ENCODE assay signal across 10 cellular contexts in the genomic region with DNA sequence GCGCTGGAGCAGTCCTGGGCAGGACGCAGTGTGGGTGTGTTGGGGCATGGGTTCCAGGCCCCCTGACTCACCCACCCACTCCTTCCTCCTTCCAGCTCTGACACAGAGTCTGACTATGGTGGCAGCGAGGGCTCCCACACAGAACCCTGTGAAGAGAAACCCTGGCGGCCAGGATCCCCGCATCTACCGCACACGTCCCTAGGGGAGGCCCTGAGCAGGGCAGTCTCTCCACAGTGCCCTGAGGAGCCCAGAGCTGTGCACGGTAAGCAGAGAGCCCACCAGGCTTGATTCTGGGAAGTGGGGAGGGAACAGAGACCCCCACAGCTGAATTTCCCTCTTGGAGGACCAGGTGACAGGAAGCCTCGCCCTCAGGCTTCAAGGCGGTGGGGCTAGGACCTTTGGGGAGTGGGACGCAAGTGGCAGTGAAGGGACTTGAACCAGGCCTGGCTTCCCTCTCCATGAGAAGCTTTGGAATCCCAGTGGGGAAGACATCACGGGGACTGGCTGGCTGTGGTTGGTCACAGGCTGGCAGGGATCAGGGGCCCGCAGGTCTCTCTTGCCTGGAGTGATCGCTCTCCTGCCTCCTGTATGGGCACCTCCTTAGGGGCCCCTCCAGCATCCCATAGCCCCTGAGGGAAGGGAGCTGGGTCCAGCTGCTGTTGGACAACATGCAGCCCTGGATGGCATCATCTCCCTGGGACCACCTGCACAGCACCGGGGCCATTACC.
DNase-seq lines count a peak whose midpoint lies in the region; ATAC-seq and TF ChIP-seq lines count a peak whose summit lies in the region.
"Had no signal": no experiment of that assay in that cellular context is flagged by ENCODE, and none has a peak within 500 bp of the region (broad histone marks: within the 10 kb centered on the region; RNA-seq: fewer than 3 reads in every experiment).

No MANE protein-coding gene starts in this region.

- H3K4me2 ChIP-seq in SK-N-SH = peak overlapping the region; percentile 10; the same call in 1 of the 2 replicates
- no peak overlapping the region for H3K4me2 ChIP-seq in hepatocyte
- no peak overlapping the region for H3K4me2 ChIP-seq in Karpas-422 (ENCODE audit: low read depth, low read length, poor library complexity, severe bottlenecking)

- H3F3A ChIP-seq in SK-N-SH (replicated peaks; ENCODE audit: insufficient read depth) = peaks cover 49% of the 10 kb centered on the region

- DNase-seq in SK-N-SH (peak; percentile 9), RWPE2 (ENCODE audit: low spot score) (no peak), hepatocyte (ENCODE audit: low spot score) (no peak), Karpas-422 (no peak)
- peak; percentile 31 for DNase-seq in stimulated activated CD4-positive, alpha-beta T cell treated with anti-CD3 and anti-CD28 coated beads, Interleukin-4, amount 100 ng/mL, for 24 hours
- DNase-seq: DMS 273 treated with DMSO at 0.1 percent for 48 hours had no signal

- no peaks in the 10 kb centered on the region for H3K9me3 ChIP-seq in SK-N-SH
- no peaks in the 10 kb centered on the region for H3K9me3 ChIP-seq in RWPE2 (ENCODE audit: severe bottlenecking)
- H3K9me3 ChIP-seq in hepatocyte (ENCODE audit: low read depth) = no peaks in the 10 kb centered on the region
- H3K9me3 ChIP-seq in Karpas-422 (ENCODE audit: low read length) = no peaks in the 10 kb centered on the region

- CTCF ChIA-PET in SK-N-SH (lab: Yijun Ruan, JAX) = interaction anchor here (0.5 to 19.2 kb wide), 58 partner anchors 9 to 1167 kb away, joined by 3 to 488 read pairs (median 4); no protein-coding TSS in a partner anchor

- H2AFZ ChIP-seq in SK-N-SH (ENCODE audit: low read depth) (no peak overlapping the region), hepatocyte (no peak overlapping the region), Karpas-422 (ENCODE audit: low read length) (no peak overlapping the region)

- TF ChIP-seq CTCF in SK-N-SH (IDR thresholded peaks at IDR 0.05) (no peak), RWPE2 (IDR thresholded peaks at IDR 0.05; ENCODE audit: poor library complexity, severe bottlenecking) (no peak), hepatocyte (IDR thresholded peaks at IDR 0.05; ENCODE audit: poor library complexity) (no peak)

- H3K36me3 ChIP-seq in SK-N-SH (replicated peaks in 1 of 2; ENCODE audit: control insufficient read depth in 1 of 2, insufficient read depth in 2 of 2, low read length in 1 of 2) = no peaks in the 10 kb centered on the region
- H3K36me3 ChIP-seq in RWPE2 (ENCODE audit: low read depth) = peaks cover 7% of the 10 kb centered on the region
- H3K36me3 ChIP-seq in hepatocyte (replicated peaks; ENCODE audit: insufficient read depth, low read depth) = no peaks in the 10 kb centered on the region
- H3K36me3 ChIP-seq in Karpas-422 (ENCODE audit: insufficient read depth, low read length) = no peaks in the 10 kb centered on the region

- H3K4me3 ChIP-seq in SK-N-SH (ENCODE audit: low read depth in 2 of 2, low read length in 1 of 2) (no peak overlapping the region), RWPE2 (ENCODE audit: severe bottlenecking) (no peak overlapping the region), hepatocyte (no peak overlapping the region), Karpas-422 (ENCODE audit: low read length) (no peak overlapping the region)

- WGBS in SK-N-SH (ENCODE audit: low lambda C conversion rate) = 89% methylated on average over 11 of the region's 15 CpGs
- WGBS in hepatocyte (ENCODE audit: low lambda C conversion rate, missing lambda C conversion rate) = 96% methylated on average over 15 of the region's 15 CpGs

- H3K9me2 ChIP-seq in SK-N-SH (no peaks in the 10 kb centered on the region), hepatocyte (replicated peaks; ENCODE audit: insufficient read depth) (no peaks in the 10 kb centered on the region), Karpas-422 (replicated peaks; ENCODE audit: insufficient read depth, low read length) (no peaks in the 10 kb centered on the region)

- H3K4me1 ChIP-seq in SK-N-SH (ENCODE audit: control insufficient read depth in 1 of 2, insufficient read depth in 2 of 2, low read depth in 1 of 2, low read length in 1 of 2) (peaks cover 11 to 29% of the 10 kb centered on the region in 2 experiments), RWPE2 (ENCODE audit: insufficient read depth, poor library complexity, severe bottlenecking) (peaks cover 18% of the 10 kb centered on the region), hepatocyte (ENCODE audit: insufficient read depth) (peaks cover 11% of the 10 kb centered on the region), Karpas-422 (ENCODE audit: low read length) (no peaks in the 10 kb centered on the region)

- H3K9ac ChIP-seq in SK-N-SH (peak overlapping the region; percentile 56), Karpas-422 (ENCODE audit: low read length) (no peak overlapping the region)

- H3K79me2 ChIP-seq in SK-N-SH (ENCODE audit: insufficient read depth) (peaks cover 38% of the 10 kb centered on the region), hepatocyte (no peaks in the 10 kb centered on the region), Karpas-422 (ENCODE audit: low read length) (no peaks in the 10 kb centered on the region)

- H3K27ac ChIP-seq in SK-N-SH (ENCODE audit: low read depth in 2 of 2, low read length in 1 of 2) (peak overlapping the region in 1 of 2 experiments; percentile 100; a peak in 2 of 4 replicates), RWPE2 (ENCODE audit: poor library complexity, severe bottlenecking) (peak overlapping the region; percentile 16), hepatocyte (peak overlapping the region; percentile 74), Karpas-422 (ENCODE audit: low read length) (no peak overlapping the region)
- H3K27ac ChIP-seq: 22Rv1 had no signal

- TF ChIP-seq EP300 in SK-N-SH (IDR thresholded peaks at IDR 0.05; ENCODE audit: borderline replicate concordance in 1 of 2, low read depth in 1 of 2, low read length in 1 of 2) = no peak

- POLR2A ChIA-PET in SK-N-SH (lab: Yijun Ruan, JAX) = no interaction called here

- TF ChIP-seq RAD21 in SK-N-SH (IDR thresholded peaks at IDR 0.05; ENCODE audit: low read length) = no peak

- H4K20me1 ChIP-seq in SK-N-SH (ENCODE audit: insufficient read depth) (no peaks in the 10 kb centered on the region), hepatocyte (ENCODE audit: insufficient read depth, poor library complexity, severe bottlenecking) (no peaks in the 10 kb centered on the region), Karpas-422 (ENCODE audit: insufficient read depth, low read depth, low read length) (no peaks in the 10 kb centered on the region)

- ATAC-seq in SK-N-SH treated with all-trans-retinoic acid at 6 μM for 48 hours (no peak), RWPE2 (ENCODE audit: low read depth) (no peak), HG03159 (IDR thresholded peaks at IDR 0.05; ENCODE audit: unreplicated experiment) (no peak), GM18502 (IDR thresholded peaks at IDR 0.05; ENCODE audit: poor library complexity, unreplicated experiment) (no peak)

- H3K27me3 ChIP-seq in SK-N-SH (ENCODE audit: insufficient read depth) (no peaks in the 10 kb centered on the region), RWPE2 (ENCODE audit: insufficient read depth, poor library complexity, severe bottlenecking) (no peaks in the 10 kb centered on the region), hepatocyte (no peaks in the 10 kb centered on the region), Karpas-422 (ENCODE audit: low read length) (no peaks in the 10 kb centered on the region)

TF ChIP-seq in SK-N-SH, 30 proteins besides CTCF, POLR2A, EP300 and RAD21 (continues in another document):
- TF ChIP-seq NFIC (IDR thresholded peaks at IDR 0.05; ENCODE audit: borderline replicate concordance) = no peak
- TF ChIP-seq, protein P1, sequence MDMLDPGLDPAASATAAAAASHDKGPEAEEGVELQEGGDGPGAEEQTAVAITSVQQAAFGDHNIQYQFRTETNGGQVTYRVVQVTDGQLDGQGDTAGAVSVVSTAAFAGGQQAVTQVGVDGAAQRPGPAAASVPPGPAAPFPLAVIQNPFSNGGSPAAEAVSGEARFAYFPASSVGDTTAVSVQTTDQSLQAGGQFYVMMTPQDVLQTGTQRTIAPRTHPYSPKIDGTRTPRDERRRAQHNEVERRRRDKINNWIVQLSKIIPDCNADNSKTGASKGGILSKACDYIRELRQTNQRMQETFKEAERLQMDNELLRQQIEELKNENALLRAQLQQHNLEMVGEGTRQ (IDR thresholded peaks at IDR 0.05; ENCODE audit: borderline replicate concordance, low read depth, low read length) = no peak
- no peak for TF ChIP-seq TAF1 (IDR thresholded peaks at IDR 0.05; ENCODE audit: borderline replicate concordance, low read depth, low read length)
- TF ChIP-seq RFX5 (IDR thresholded peaks at IDR 0.05; ENCODE audit: low read length) = no peak

TF ChIP-seq in SK-N-SH treated with all-trans-retinoic acid at 6 μM for 48 hours, 23 proteins besides CTCF, POLR2A, EP300 and RAD21 (continues in another document):
- TF ChIP-seq ZNF8 (CRISPR knock-in tag; IDR thresholded peaks at IDR 0.05) (no peak), SNAI2 (CRISPR knock-in tag; IDR thresholded peaks at IDR 0.05) (no peak), OSR1 (CRISPR knock-in tag; IDR thresholded peaks at IDR 0.05) (no peak), ISL1 (CRISPR knock-in tag; IDR thresholded peaks at IDR 0.05) (no peak)
- TF ChIP-seq, protein P2, sequence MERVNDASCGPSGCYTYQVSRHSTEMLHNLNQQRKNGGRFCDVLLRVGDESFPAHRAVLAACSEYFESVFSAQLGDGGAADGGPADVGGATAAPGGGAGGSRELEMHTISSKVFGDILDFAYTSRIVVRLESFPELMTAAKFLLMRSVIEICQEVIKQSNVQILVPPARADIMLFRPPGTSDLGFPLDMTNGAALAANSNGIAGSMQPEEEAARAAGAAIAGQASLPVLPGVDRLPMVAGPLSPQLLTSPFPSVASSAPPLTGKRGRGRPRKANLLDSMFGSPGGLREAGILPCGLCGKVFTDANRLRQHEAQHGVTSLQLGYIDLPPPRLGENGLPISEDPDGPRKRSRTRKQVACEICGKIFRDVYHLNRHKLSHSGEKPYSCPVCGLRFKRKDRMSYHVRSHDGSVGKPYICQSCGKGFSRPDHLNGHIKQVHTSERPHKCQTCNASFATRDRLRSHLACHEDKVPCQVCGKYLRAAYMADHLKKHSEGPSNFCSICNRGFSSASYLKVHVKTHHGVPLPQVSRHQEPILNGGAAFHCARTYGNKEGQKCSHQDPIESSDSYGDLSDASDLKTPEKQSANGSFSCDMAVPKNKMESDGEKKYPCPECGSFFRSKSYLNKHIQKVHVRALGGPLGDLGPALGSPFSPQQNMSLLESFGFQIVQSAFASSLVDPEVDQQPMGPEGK (CRISPR knock-in tag; IDR thresholded peaks at IDR 0.05; ENCODE audit: borderline replicate concordance) = no peak

Comparison
In these comparisons a context has a peak if more than half of its experiments do, and no peak if none do; other contexts are left out.
1. DNase-seq: peak in SK-N-SH (single experiment) and stimulated activated CD4-positive, alpha-beta T cell treated with anti-CD3 and anti-CD28 coated beads, Interleukin-4, amount 100 ng/mL, for 24 hours (single experiment); none in RWPE2 (single experiment), hepatocyte (single experiment) and Karpas-422 (single experiment).